Comparison of ENCODE assay signal across 1 cellular context in genomic region chr1:228066891-228067654, GRCh38.
TF ChIP-seq lines count a peak whose summit lies in the region.

No MANE protein-coding gene starts in this region.

TF ChIP-seq in K562, 482 proteins besides CTCF, POLR2A, EP300 and RAD21:
- TF ChIP-seq ZFP36 (IDR thresholded peaks at IDR 0.05; ENCODE audit: low read depth, low read length, partially characterized antibody), result peak; percentile 45
- no peak for TF ChIP-seq TBP (optimal IDR thresholded peaks at IDR 0.05; ENCODE audit: low read depth, low read length)
